ENCODE assay signal across 30 cellular contexts in genomic region chr6:14083262-14083661, GRCh38.
"Had no signal": no experiment of that assay in that cellular context is flagged by ENCODE, and none has a peak within 500 bp of the region (broad histone marks: within the 10 kb centered on the region; RNA-seq: fewer than 3 reads in every experiment).

No MANE protein-coding gene starts in this region.

- H3K4me1 ChIP-seq: ascending aorta, colonic mucosa had no signal

- H3K4me3 ChIP-seq: ascending aorta, cardiac muscle cell, colonic mucosa had no signal

- H3K9me3 ChIP-seq: ascending aorta, colonic mucosa had no signal

- H3K36me3 ChIP-seq: ascending aorta, cardiac muscle cell, colonic mucosa had no signal

- H3K27me3 ChIP-seq: ascending aorta, cardiac muscle cell, colonic mucosa had no signal

- H3K27ac ChIP-seq: ascending aorta, cardiac muscle cell, colonic mucosa, VCaP had no signal

- ATAC-seq: activated CD4-positive, alpha-beta T cell treated with anti-CD3 and anti-CD28 coated beads for 36 hours; activated CD8-positive, alpha-beta memory T cell treated with anti-CD3 and anti-CD28 coated beads, Interleukin-2, amount 10 ng/mL, durations not matched to agents 7 days and 5 days; activated CD8-positive, alpha-beta T cell treated with anti-CD3 and anti-CD28 coated beads, Interleukin-2, amount 10 ng/mL, durations not matched to agents 7 days and 5 days; activated naive CD8-positive, alpha-beta T cell treated with anti-CD3 and anti-CD28 coated beads, Interleukin-2, amount 50 U/mL, for 24 hours had no signal

- FAIRE-seq: bronchial epithelial cell, TTC549 had no signal

- DNase-seq: activated B cell treated with CpG ODN at 0.5 μM for 24 hours; activated CD4-positive, alpha-beta memory T cell treated with anti-CD3 and anti-CD28 coated beads, Interleukin-2, amount 10 ng/mL, durations not matched to agents 7 days and 5 days; activated CD4-positive, alpha-beta T cell treated with anti-CD3 and anti-CD28 coated beads for 1 hour; activated CD4-positive, alpha-beta T cell treated with anti-CD3 and anti-CD28 coated beads for 36 hours; activated CD4-positive, alpha-beta T cell treated with anti-CD3 and anti-CD28 coated beads for 48 hours; activated CD4-positive, alpha-beta T cell treated with anti-CD3 and anti-CD28 coated beads, Interleukin-2, amount 10 ng/mL, durations not matched to agents 7 days and 5 days; activated CD4-positive, alpha-beta T cell treated with anti-CD3 and anti-CD28 coated beads, Interleukin-2, amount 50 U/mL, for 48 hours; activated CD8-positive, alpha-beta memory T cell treated with anti-CD3 and anti-CD28 coated beads for 24 hours; activated CD8-positive, alpha-beta memory T cell treated with anti-CD3 and anti-CD28 coated beads, Interleukin-2, amount 10 ng/mL, durations not matched to agents 7 days and 5 days; activated CD8-positive, alpha-beta memory T cell treated with anti-CD3 and anti-CD28 coated beads, Interleukin-2, amount 50 U/mL, for 48 hours; activated CD8-positive, alpha-beta T cell treated with anti-CD3 and anti-CD28 coated beads, Interleukin-2, amount 10 ng/mL, durations not matched to agents 7 days and 5 days; activated effector memory CD4-positive, alpha-beta T cell treated with Interleukin-2 at 50 U/mL for 16 hours; activated gamma-delta T cell; activated naive CD4-positive, alpha-beta T cell treated with anti-CD3 and anti-CD28 coated beads, Interleukin-2, amount 10 ng/mL, durations not matched to agents 7 days and 5 days; activated naive CD4-positive, alpha-beta T cell treated with Interleukin-2 at 50 U/mL for 16 hours; activated naive CD8-positive, alpha-beta T cell treated with anti-CD3 and anti-CD28 coated beads, Interleukin-2, amount 10 ng/mL, durations not matched to agents 7 days and 5 days; activated naive CD8-positive, alpha-beta T cell treated with anti-CD3 and anti-CD28 coated beads, Interleukin-2, amount 50 U/mL, for 24 hours; activated T-cell treated with anti-CD3 and anti-CD28 coated beads, Interleukin-2, amount 50 U/mL, for 24 hours; activated T-cell treated with anti-CD3 and anti-CD28 coated beads, Interleukin-2, amount 50 U/mL, for 48 hours; amygdala; anterior cingulate cortex; caudate nucleus; cerebellar nuclear complex; colonic mucosa; T-helper 9 cell had no signal
